2 cellular contexts compared by ENCODE assay signal in the genomic region with DNA sequence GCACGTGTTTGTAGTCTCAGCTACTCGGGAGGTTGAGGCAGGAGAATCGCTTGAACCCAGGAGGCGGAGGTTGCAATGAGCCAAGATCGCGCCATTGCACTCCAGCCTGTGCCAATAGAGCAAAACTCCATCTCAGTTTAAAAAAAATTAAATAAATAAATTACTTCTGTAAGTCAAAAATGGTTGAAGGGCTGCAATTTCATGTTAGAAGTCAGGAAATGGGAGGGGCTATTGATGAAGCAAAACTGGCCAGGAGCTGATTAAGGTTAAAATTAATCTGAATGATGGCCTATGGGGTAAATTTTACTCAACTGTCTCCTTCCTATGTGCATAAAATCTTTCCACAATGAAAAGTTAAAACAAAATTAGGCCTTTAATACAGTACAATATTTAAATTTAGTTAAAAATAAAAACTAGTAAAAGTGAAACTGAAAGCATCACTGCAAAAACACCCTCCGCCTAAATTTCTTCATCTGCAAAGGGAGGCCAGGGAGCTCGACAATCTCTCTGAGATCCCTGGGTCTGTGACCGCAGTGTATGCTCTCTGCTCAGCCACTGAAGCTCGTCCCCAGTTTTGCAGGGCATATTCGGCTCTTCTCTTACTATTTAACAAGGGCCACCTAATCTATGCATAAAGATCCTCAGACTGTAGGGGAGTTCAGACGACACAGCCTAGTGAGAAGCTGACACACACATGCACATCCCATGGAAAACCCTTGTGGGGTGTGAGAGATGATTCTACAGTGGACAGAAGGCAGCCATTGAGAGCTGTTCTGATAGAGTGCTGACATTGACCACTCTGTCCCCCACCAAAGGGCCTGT.
TF ChIP-seq lines count a peak whose summit lies in the region.

No MANE protein-coding gene starts in this region.

TF ChIP-seq in liver, 16 proteins besides CTCF, POLR2A, EP300 and RAD21:
- TF ChIP-seq RXRA (IDR thresholded peaks at IDR 0.05) (peak in 1 of 2 donors; percentile 7), FOXA1 (IDR thresholded peaks at IDR 0.05) (no peak), GABPA (IDR thresholded peaks at IDR 0.05 in 1 of 2, conservative IDR thresholded peaks at IDR 0.05 in 1 of 2) (no peak)
- TF ChIP-seq, protein P1, sequence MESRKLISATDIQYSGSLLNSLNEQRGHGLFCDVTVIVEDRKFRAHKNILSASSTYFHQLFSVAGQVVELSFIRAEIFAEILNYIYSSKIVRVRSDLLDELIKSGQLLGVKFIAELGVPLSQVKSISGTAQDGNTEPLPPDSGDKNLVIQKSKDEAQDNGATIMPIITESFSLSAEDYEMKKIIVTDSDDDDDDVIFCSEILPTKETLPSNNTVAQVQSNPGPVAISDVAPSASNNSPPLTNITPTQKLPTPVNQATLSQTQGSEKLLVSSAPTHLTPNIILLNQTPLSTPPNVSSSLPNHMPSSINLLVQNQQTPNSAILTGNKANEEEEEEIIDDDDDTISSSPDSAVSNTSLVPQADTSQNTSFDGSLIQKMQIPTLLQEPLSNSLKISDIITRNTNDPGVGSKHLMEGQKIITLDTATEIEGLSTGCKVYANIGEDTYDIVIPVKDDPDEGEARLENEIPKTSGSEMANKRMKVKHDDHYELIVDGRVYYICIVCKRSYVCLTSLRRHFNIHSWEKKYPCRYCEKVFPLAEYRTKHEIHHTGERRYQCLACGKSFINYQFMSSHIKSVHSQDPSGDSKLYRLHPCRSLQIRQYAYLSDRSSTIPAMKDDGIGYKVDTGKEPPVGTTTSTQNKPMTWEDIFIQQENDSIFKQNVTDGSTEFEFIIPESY (IDR thresholded peaks at IDR 0.05), result no peak

TF ChIP-seq in HepG2, 621 proteins besides CTCF, POLR2A, EP300 and RAD21:
- no peak for TF ChIP-seq U2AF2 (IDR thresholded peaks at IDR 0.05; ENCODE audit: low read depth, low read length)
- TF ChIP-seq SPEN (CRISPR knock-in tag; IDR thresholded peaks at IDR 0.05; ENCODE audit: low read depth), result no peak
- TF ChIP-seq ZNF616 (CRISPR knock-in tag; IDR thresholded peaks at IDR 0.05; ENCODE audit: low read depth), result no peak
- TF ChIP-seq KDM1A (CRISPR knock-in tag; IDR thresholded peaks at IDR 0.05), result no peak
- TF ChIP-seq KDM5A (IDR thresholded peaks at IDR 0.05; ENCODE audit: borderline replicate concordance, low read length), result no peak
- TF ChIP-seq ZFP41 (CRISPR knock-in tag; IDR thresholded peaks at IDR 0.05; ENCODE audit: borderline replicate concordance), result no peak
- TF ChIP-seq TCF7L2 (IDR thresholded peaks at IDR 0.05; ENCODE audit: low read depth, low read length), result no peak
- no peak for TF ChIP-seq ZNF205 (CRISPR knock-in tag; IDR thresholded peaks at IDR 0.05)
- no peak for TF ChIP-seq TFAP4 (IDR thresholded peaks at IDR 0.05; ENCODE audit: borderline replicate concordance, low read depth)
- no peak for TF ChIP-seq RBM22 (optimal IDR thresholded peaks at IDR 0.05; ENCODE audit: low read length)
- TF ChIP-seq ARNTL (CRISPR knock-in tag; IDR thresholded peaks at IDR 0.05), result no peak
